1 cellular context compared by ENCODE assay signal in the genomic region with DNA sequence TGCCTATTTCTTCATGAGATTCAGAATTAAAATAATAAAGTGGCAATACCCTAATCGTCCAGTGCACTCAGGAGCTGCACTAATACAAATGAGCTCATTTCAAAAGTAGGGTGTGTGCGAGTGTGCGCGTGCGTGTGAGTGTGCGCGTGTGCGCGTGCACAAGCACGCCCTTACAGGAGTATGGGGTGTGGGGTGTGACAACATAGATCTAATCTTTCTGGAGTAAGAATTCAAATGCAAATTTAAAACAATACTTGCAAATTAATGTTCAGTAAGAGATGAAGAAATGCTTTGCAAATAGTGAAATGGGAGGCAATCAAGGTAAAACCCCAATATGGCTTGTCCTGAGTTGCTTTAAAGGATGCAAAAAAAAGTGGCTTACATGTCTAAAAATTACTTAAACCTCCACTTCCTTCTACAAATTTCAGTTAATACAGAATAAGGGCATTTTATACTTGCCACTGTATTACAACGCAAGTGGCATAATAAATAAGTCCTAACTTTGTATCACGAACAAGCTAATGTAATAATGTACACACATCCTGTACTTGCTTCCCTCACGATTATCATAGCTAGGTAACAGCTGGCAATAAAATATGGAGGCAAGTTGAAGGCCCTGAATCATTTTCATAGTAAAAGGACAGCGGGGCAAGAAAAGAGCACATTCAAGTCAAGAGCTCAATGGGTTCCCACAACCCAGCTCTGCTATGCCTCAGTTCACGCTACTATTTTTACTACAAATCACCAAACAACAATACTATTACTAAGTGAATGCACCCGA.
TF ChIP-seq lines count a peak whose summit lies in the region.

No MANE protein-coding gene starts in this region.

TF ChIP-seq in GM12878, 131 proteins besides CTCF, POLR2A, EP300 and RAD21:
- peak; percentile 25; the same call in 1 of the 2 replicates for TF ChIP-seq ZNF24 (IDR thresholded peaks at IDR 0.05)
- peak; percentile 7 to 75; a peak in 1 of 4 replicates for TF ChIP-seq BHLHE40 (IDR thresholded peaks at IDR 0.05; ENCODE audit: borderline replicate concordance in 1 of 2, low read depth in 2 of 2, low read length in 1 of 2)
- peak; percentile 87 for TF ChIP-seq ATF7 (IDR thresholded peaks at IDR 0.05; ENCODE audit: low read depth)
- peak; percentile 25; the same call in 1 of the 2 replicates for TF ChIP-seq JUND (IDR thresholded peaks at IDR 0.05; ENCODE audit: low read depth, low read length)
- TF ChIP-seq RUNX3 (IDR thresholded peaks at IDR 0.05; ENCODE audit: low read length), result peak; percentile 31; the same call in 1 of the 2 replicates
